Comparison of ENCODE assay signal across 8 cellular contexts in the genomic region with DNA sequence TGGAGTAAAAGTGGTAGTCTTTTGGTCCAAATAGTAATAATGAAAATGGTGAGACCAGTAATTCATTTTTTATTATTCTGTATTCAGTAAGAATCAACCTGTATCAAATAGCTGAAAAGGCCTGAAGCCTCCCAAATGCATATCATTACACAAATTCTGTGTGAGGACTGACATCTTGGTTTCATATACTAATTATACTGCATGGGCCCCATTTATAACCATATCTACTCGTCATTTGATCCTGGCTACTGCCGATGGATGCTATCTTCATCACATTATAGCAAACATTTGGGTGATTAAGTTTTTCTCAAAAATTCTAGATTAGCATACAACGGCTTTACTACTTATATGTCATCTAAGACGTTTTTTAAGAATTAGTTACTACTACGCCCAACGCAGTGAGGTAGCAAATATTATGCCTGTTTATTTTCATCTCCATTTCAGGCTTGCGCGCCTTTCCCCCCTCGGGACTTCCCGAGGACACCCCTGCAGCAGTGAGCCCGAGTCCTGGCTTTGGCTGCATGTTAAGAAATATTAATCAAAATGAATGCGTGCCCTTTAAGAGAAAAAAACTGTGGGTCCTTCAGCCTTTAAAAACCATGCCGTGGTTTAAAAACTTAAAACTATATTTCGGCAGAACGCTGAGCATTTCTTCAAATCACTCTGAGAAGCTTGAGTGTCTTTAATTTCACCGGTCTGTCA. TPM values are rescaled to one million over a fixed set of nuclear protein-coding genes. Genes with fewer than 3 reads are reported as not detected.
A peak's percentile ranks its signal among the peaks of the same experiment; 100 is the strongest.
DNase-seq lines count a peak whose midpoint lies in the region; ATAC-seq and TF ChIP-seq lines count a peak whose summit lies in the region.

No MANE protein-coding gene starts in this region.

- H3K4me3 Mint-ChIP-seq in CD14-positive monocyte = peak overlapping the region; percentile 91 to 93
- H3K4me3 Mint-ChIP-seq in effector memory CD8-positive, alpha-beta T cell = peak overlapping the region; percentile 95 to 97

- intact Hi-C loops in CD14-positive monocyte (cut with micrococcal nuclease) = loop anchor here in 1 of 2 donors (5.0 kb wide), 1 partner anchor 436 kb away; a partner anchor contains a TSS

- no peaks in the 10 kb centered on the region for H3K27me3 ChIP-seq in tibial nerve

- peak overlapping the region; percentile 91 to 96 (median 95) for H3K27ac ChIP-seq in tibial nerve

- ATAC-seq in HG02623 (IDR thresholded peaks at IDR 0.05; ENCODE audit: unreplicated experiment) (peak; percentile 3), HG03469 (IDR thresholded peaks at IDR 0.05; ENCODE audit: unreplicated experiment) (no peak)
- peak; percentile 11 for ATAC-seq in effector memory CD8-positive, alpha-beta T cell (replicated peaks)

- no peak for TF ChIP-seq EP300 in tibial nerve (IDR thresholded peaks at IDR 0.05)

- H3K4me3 ChIP-seq in tibial nerve = peak overlapping the region; percentile 80 to 95 (median 82)

- peaks cover 0 to 33% (median 15%) of the 10 kb centered on the region in 4 donors for H3K4me1 ChIP-seq in tibial nerve

- no peak for TF ChIP-seq CTCF in CD14-positive monocyte (IDR thresholded peaks at IDR 0.05)
- TF ChIP-seq CTCF in tibial nerve (IDR thresholded peaks at IDR 0.05) = no peak

- peaks cover 3 to 8% of the 10 kb centered on the region in 2 donors for H3K36me3 Mint-ChIP-seq in CD14-positive monocyte
- H3K36me3 Mint-ChIP-seq in effector memory CD8-positive, alpha-beta T cell (ENCODE audit: insufficient read depth) = peaks cover 26% of the 10 kb centered on the region

- no peak for TF ChIP-seq POLR2A in tibial nerve (IDR thresholded peaks at IDR 0.05)

- H3K27me3 Mint-ChIP-seq in CD14-positive monocyte (ENCODE audit: low read depth in 3 of 3) = no peaks in the 10 kb centered on the region
- H3K27me3 Mint-ChIP-seq in effector memory CD8-positive, alpha-beta T cell = no peaks in the 10 kb centered on the region

- H3K27ac Mint-ChIP-seq in CD14-positive monocyte = peak overlapping the region; percentile 91 to 97 (median 94)
- H3K27ac Mint-ChIP-seq in effector memory CD8-positive, alpha-beta T cell = peak overlapping the region; percentile 98 to 99

- peaks cover 0 to 5% (median 0%) of the 10 kb centered on the region in 7 donors for H3K9me3 Mint-ChIP-seq in CD14-positive monocyte
- no peaks in the 10 kb centered on the region for H3K9me3 Mint-ChIP-seq in effector memory CD8-positive, alpha-beta T cell

- DNase-seq in CD14-positive monocyte (ENCODE audit: low spot score) = no peak
- DNase-seq in activated CD4-positive, alpha-beta T cell treated with anti-CD3 and anti-CD28 coated beads for 4 hours = peak; percentile 22 to 30
- no peak for DNase-seq in effector memory CD8-positive, alpha-beta T cell
- DNase-seq in midbrain (lab: John Stamatoyannopoulos, UW) = peak; percentile 52
- DNase-seq in tibial nerve (ENCODE audit: low spot score in 2 of 2) = peak in 1 of 2 donors; percentile 9
- no peak for DNase-seq in NCI-H187 (lab: John Stamatoyannopoulos, UW)

- H3K4me1 Mint-ChIP-seq in CD14-positive monocyte = peaks cover 31% of the 10 kb centered on the region
- H3K4me1 Mint-ChIP-seq in effector memory CD8-positive, alpha-beta T cell (ENCODE audit: low read depth in 2 of 2) = peaks cover 16 to 37% of the 10 kb centered on the region in 2 donors

- 6 to 8% methylated on average over 16 of the region's 16 CpGs for WGBS in tibial nerve, 2 donors

- H3K9me3 ChIP-seq in tibial nerve = no peaks in the 10 kb centered on the region

- H3K36me3 ChIP-seq in tibial nerve = no peaks in the 10 kb centered on the region

RNA-seq across cellular contexts. Expression of a gene that starts 0.8 kb away (rescaled TPM):
- polyA plus RNA-seq in CD14-positive monocyte = 1 to 10 TPM; 2.5 to 4.0 TPM
- 1 to 10 TPM; 2.2 to 3.8 (median 2.8) TPM for total RNA-seq in tibial nerve

Comparison
In these comparisons a context has a peak if more than half of its experiments do, and no peak if none do; other contexts are left out.
1. DNase-seq: peak in activated CD4-positive, alpha-beta T cell treated with anti-CD3 and anti-CD28 coated beads for 4 hours (2 of 2) and midbrain (single experiment); none in CD14-positive monocyte (single experiment), effector memory CD8-positive, alpha-beta T cell (0 of 3) and NCI-H187 (0 of 2).